2 cellular contexts compared by ENCODE assay signal in the genomic region with DNA sequence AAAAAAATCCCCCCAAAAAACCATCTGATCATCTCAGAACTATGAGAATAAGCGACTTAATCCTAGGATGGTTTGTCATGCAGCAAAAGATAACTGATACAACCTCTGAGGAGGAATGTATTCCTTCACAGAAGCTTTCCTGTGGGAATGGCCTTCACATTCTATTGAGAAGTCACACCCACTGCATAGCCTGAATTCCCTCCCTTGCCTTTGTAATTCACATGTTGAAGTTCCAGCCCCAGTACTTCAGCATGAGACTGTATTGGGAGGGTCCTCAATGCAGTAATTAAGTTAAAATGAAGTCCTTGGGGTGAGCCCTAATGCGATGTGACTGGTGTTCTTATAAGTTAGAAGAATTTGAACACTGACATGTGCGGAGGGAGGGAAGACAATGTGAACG.
TF ChIP-seq lines count a peak whose summit lies in the region.

No MANE protein-coding gene starts in this region.

TF ChIP-seq in IMR-90, 13 proteins besides CTCF, POLR2A, EP300 and RAD21:
- no peak for TF ChIP-seq RCOR1 (IDR thresholded peaks at IDR 0.05; ENCODE audit: insufficient replicate concordance, low read length)
- TF ChIP-seq, protein P1, sequence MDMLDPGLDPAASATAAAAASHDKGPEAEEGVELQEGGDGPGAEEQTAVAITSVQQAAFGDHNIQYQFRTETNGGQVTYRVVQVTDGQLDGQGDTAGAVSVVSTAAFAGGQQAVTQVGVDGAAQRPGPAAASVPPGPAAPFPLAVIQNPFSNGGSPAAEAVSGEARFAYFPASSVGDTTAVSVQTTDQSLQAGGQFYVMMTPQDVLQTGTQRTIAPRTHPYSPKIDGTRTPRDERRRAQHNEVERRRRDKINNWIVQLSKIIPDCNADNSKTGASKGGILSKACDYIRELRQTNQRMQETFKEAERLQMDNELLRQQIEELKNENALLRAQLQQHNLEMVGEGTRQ (IDR thresholded peaks at IDR 0.05; ENCODE audit: low read depth, low read length): no peak

TF ChIP-seq in H1, 55 proteins besides CTCF, POLR2A, EP300 and RAD21:
- TF ChIP-seq, protein P2, sequence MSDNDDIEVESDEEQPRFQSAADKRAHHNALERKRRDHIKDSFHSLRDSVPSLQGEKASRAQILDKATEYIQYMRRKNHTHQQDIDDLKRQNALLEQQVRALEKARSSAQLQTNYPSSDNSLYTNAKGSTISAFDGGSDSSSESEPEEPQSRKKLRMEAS (IDR thresholded peaks at IDR 0.05): peak; percentile 47; the same call in 1 of the 2 replicates
- TF ChIP-seq CBX5 (IDR thresholded peaks at IDR 0.05; ENCODE audit: low read depth, low read length) (no peak), BACH1 (IDR thresholded peaks at IDR 0.05; ENCODE audit: low read length) (no peak), TEAD4 (IDR thresholded peaks at IDR 0.05; ENCODE audit: low read depth, low read length) (peak; percentile 76), EGR1 (IDR thresholded peaks at IDR 0.05; ENCODE audit: borderline replicate concordance, low read depth, low read length) (no peak)
- TF ChIP-seq, protein P3, sequence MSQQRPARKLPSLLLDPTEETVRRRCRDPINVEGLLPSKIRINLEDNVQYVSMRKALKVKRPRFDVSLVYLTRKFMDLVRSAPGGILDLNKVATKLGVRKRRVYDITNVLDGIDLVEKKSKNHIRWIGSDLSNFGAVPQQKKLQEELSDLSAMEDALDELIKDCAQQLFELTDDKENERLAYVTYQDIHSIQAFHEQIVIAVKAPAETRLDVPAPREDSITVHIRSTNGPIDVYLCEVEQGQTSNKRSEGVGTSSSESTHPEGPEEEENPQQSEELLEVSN (IDR thresholded peaks at IDR 0.05): peak; percentile 73
